1 cellular context compared by ENCODE assay signal in the genomic region with DNA sequence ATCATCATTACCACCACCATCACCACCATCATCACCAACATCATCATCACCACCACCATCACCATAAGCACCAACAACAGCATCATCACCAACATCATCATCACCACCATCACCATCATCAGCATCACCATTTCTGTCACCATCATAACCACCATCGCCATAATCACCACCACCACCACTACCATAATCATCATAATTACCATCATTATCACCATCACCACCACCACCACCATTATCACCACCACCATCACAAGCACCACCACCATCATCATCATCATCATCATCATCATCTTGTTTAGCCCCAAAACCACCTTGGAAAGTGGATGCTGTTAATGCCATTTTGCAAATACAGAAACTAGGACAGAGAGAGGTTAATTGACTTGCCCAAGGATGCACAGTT.
TF ChIP-seq lines count a peak whose summit lies in the region.

No MANE protein-coding gene starts in this region.

TF ChIP-seq in H1, 55 proteins besides CTCF, POLR2A, EP300 and RAD21 (continued from another document):
- TF ChIP-seq, protein P1, sequence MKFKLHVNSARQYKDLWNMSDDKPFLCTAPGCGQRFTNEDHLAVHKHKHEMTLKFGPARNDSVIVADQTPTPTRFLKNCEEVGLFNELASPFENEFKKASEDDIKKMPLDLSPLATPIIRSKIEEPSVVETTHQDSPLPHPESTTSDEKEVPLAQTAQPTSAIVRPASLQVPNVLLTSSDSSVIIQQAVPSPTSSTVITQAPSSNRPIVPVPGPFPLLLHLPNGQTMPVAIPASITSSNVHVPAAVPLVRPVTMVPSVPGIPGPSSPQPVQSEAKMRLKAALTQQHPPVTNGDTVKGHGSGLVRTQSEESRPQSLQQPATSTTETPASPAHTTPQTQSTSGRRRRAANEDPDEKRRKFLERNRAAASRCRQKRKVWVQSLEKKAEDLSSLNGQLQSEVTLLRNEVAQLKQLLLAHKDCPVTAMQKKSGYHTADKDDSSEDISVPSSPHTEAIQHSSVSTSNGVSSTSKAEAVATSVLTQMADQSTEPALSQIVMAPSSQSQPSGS (IDR thresholded peaks at IDR 0.05; ENCODE audit: low read length): no peak
- TF ChIP-seq POLR2AphosphoS5 (IDR thresholded peaks at IDR 0.05; ENCODE audit: low read depth, low read length): no peak
- no peak for TF ChIP-seq SP2 (IDR thresholded peaks at IDR 0.05; ENCODE audit: low read length)
- TF ChIP-seq EZH2 (IDR thresholded peaks at IDR 0.05; ENCODE audit: low read depth, low read length, severe bottlenecking): no peak
- no peak for TF ChIP-seq CREB1 (IDR thresholded peaks at IDR 0.05)
- TF ChIP-seq CHD1 (IDR thresholded peaks at IDR 0.05; ENCODE audit: low read depth, low read length): no peak
